In the genomic region with DNA sequence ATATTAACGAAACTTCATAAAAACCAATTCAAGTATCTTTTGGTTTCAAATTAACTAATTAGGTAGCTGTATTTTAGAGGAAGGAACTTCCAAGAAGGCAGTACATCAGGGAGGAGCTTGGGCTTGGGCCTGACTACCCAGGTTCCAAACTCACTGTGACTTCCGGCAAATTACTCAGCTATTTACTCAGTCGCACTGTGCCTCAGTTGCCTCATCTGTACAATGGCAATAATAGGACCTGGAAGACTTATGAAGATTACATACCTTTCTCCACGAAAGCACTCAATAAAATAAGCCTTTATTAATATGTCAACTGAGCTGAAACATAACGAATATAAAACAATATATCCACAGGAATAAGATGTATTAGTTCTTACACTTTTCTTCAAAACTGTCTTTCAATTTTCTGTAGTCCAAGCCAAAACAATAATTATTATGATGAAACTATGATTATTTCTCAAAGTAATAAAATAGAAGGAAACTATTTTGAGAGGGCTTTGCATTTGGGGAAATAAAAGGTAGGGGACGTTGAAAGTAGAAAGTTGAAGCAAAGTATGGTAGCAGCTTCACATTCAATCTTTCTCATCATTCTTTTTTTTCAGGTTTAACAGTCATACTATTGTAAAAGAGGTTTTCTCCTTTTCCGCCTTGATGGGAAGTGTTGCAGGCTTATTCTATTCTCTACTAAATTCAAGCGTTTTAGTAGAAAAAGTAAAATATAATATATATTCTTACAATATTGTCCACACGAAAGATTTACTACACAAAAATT, we compare ENCODE assay signal across 9 cellular contexts. TPM values are rescaled to one million over a fixed set of nuclear protein-coding genes. Genes with fewer than 3 reads are reported as not detected.
DNase-seq lines count a peak whose midpoint lies in the region; ATAC-seq, FAIRE-seq and TF ChIP-seq lines count a peak whose summit lies in the region.
"Had no signal": no experiment of that assay in that cellular context is flagged by ENCODE, and none has a peak within 500 bp of the region (broad histone marks: within the 10 kb centered on the region; RNA-seq: fewer than 3 reads in every experiment).

No MANE protein-coding gene starts in this region.

- H3K36me3 ChIP-seq in Peyer's patch (no peaks in the 10 kb centered on the region), pancreas (no peaks in the 10 kb centered on the region)

- H3K4me3 ChIP-seq in Peyer's patch: peak overlapping the region; percentile 54 to 94 (median 78)
- H3K4me3 ChIP-seq in epithelial cell of esophagus (ENCODE audit: low read length): peak overlapping the region; percentile 72
- peak overlapping the region; percentile 43 to 78 (median 58) for H3K4me3 ChIP-seq in pancreas

- H3K27me3 ChIP-seq in Peyer's patch: no peaks in the 10 kb centered on the region
- H3K27me3 ChIP-seq in pancreas: no peaks in the 10 kb centered on the region

- TF ChIP-seq CTCF in Peyer's patch (IDR thresholded peaks at IDR 0.05): no peak
- no peak for TF ChIP-seq CTCF in epithelial cell of esophagus (IDR thresholded peaks at IDR 0.05; ENCODE audit: insufficient read depth, low read depth, low read length, missing control alignments)
- TF ChIP-seq CTCF in pancreas (IDR thresholded peaks at IDR 0.05): no peak

- H3K27ac ChIP-seq in Peyer's patch: peak overlapping the region; percentile 79 to 93 (median 88)
- peak overlapping the region in 3 of 4 donors; percentile 90 to 96 (median 90) for H3K27ac ChIP-seq in pancreas

- no peak for ATAC-seq in pancreas
- no peak for ATAC-seq in HG03520 (IDR thresholded peaks at IDR 0.05; ENCODE audit: unreplicated experiment)
- no peak for ATAC-seq in GM21447 (IDR thresholded peaks at IDR 0.05; ENCODE audit: unreplicated experiment)

- peak; percentile 17 for FAIRE-seq in pancreas (lab: Jason Lieb, UNC)

- peaks cover 0 to 8% (median 0%) of the 10 kb centered on the region in 4 donors for H3K4me1 ChIP-seq in Peyer's patch
- peaks cover 0 to 8% (median 0%) of the 10 kb centered on the region in 3 donors for H3K4me1 ChIP-seq in pancreas

- intact Hi-C loops in pancreas (cut with DNase I): no loop called here

- TF ChIP-seq POLR2A in Peyer's patch (IDR thresholded peaks at IDR 0.05): no peak

- H3K9me3 ChIP-seq in Peyer's patch (no peaks in the 10 kb centered on the region), pancreas (no peaks in the 10 kb centered on the region)

- 42 to 56% methylated on average over 9 of the region's 9 CpGs for WGBS in pancreas, 2 donors

- DNase-seq in DMS53 (lab: John Stamatoyannopoulos, UW) (peak; percentile 42), Peyer's patch (no peak), epithelial cell of esophagus (ENCODE audit: low read depth) (no peak), pancreas (no peak), NCI-H146 (lab: John Stamatoyannopoulos, UW) (no peak), superior temporal gyrus (ENCODE audit: extremely low spot score) (no peak)

RNA-seq across cellular contexts. Expression of a gene that starts 10.5 kb away (rescaled TPM):
- not detected for total RNA-seq in Peyer's patch
- not detected for total RNA-seq in pancreas
- polyA plus RNA-seq in pancreas: not detected
- polyA plus RNA-seq: adipose tissue had no signal
